Comparison of ENCODE assay signal across 24 cellular contexts in genomic region chr1:41370756-41371420, GRCh38. TPM values are rescaled to one million over a fixed set of nuclear protein-coding genes. Genes with fewer than 3 reads are reported as not detected.
DNase-seq lines count a peak whose midpoint lies in the region; ATAC-seq and TF ChIP-seq lines count a peak whose summit lies in the region.
"Had no signal": no experiment of that assay in that cellular context is flagged by ENCODE, and none has a peak within 500 bp of the region (broad histone marks: within the 10 kb centered on the region; RNA-seq: fewer than 3 reads in every experiment).

No MANE protein-coding gene starts in this region.

- no peaks in the 10 kb centered on the region for H3K9me3 Mint-ChIP-seq in CD8-positive, alpha-beta memory T cell
- no peaks in the 10 kb centered on the region for H3K9me3 Mint-ChIP-seq in endodermal cell
- H3K9me3 Mint-ChIP-seq in activated CD8-positive, alpha-beta memory T cell treated with anti-CD3 and anti-CD28 coated beads, Interleukin-2, amount 10 ng/mL, durations not matched to agents 7 days and 5 days (ENCODE audit: low read depth): no peaks in the 10 kb centered on the region
- H3K9me3 Mint-ChIP-seq: activated naive CD4-positive, alpha-beta T cell treated with anti-CD3 and anti-CD28 coated beads, Interleukin-2, amount 50 U/mL, for 72 hours; immature natural killer cell; T-helper 1 cell treated with Interleukin-12 subunit alpha and Interleukin-12 subunit beta and Interleukin-4 antibody, amounts not matched to agents 30 μg/mL and 1 μg/mL, for 36 hours had no signal

- ATAC-seq in GM21723 (IDR thresholded peaks at IDR 0.05; ENCODE audit: unreplicated experiment) (no peak), HG03175 (IDR thresholded peaks at IDR 0.05; ENCODE audit: unreplicated experiment) (no peak)
- ATAC-seq in activated CD8-positive, alpha-beta memory T cell treated with anti-CD3 and anti-CD28 coated beads, Interleukin-2, amount 10 ng/mL, durations not matched to agents 7 days and 5 days: no peak
- ATAC-seq: activated naive CD4-positive, alpha-beta T cell treated with anti-CD3 and anti-CD28 coated beads, Interleukin-2, amount 50 U/mL, for 72 hours had no signal

- no peak for TF ChIP-seq CTCF in endodermal cell (conservative IDR thresholded peaks at IDR 0.05)
- no peak for TF ChIP-seq CTCF in parathyroid adenoma (IDR thresholded peaks at IDR 0.05)
- no peak for TF ChIP-seq CTCF in tibial nerve (IDR thresholded peaks at IDR 0.05)

- H3K27me3 Mint-ChIP-seq in CD8-positive, alpha-beta memory T cell: peaks cover 28 to 71% of the 10 kb centered on the region in 2 donors
- H3K27me3 Mint-ChIP-seq in endodermal cell (ENCODE audit: insufficient read depth): peaks cover 56% of the 10 kb centered on the region
- peaks cover 45% of the 10 kb centered on the region for H3K27me3 Mint-ChIP-seq in activated CD8-positive, alpha-beta memory T cell treated with anti-CD3 and anti-CD28 coated beads, Interleukin-2, amount 10 ng/mL, durations not matched to agents 7 days and 5 days

- peaks cover 3 to 12% (median 4%) of the 10 kb centered on the region in 3 donors for H3K4me1 Mint-ChIP-seq in CD8-positive, alpha-beta memory T cell
- peaks cover 23% of the 10 kb centered on the region for H3K4me1 Mint-ChIP-seq in endodermal cell
- no peaks in the 10 kb centered on the region for H3K4me1 Mint-ChIP-seq in activated CD8-positive, alpha-beta memory T cell treated with anti-CD3 and anti-CD28 coated beads, Interleukin-2, amount 10 ng/mL, durations not matched to agents 7 days and 5 days

- H3K27ac Mint-ChIP-seq in CD8-positive, alpha-beta memory T cell: no peak overlapping the region
- no peak overlapping the region for H3K27ac Mint-ChIP-seq in endodermal cell
- no peak overlapping the region for H3K27ac Mint-ChIP-seq in activated CD8-positive, alpha-beta memory T cell treated with anti-CD3 and anti-CD28 coated beads, Interleukin-2, amount 10 ng/mL, durations not matched to agents 7 days and 5 days
- H3K27ac Mint-ChIP-seq: activated naive CD4-positive, alpha-beta T cell treated with anti-CD3 and anti-CD28 coated beads, Interleukin-2, amount 50 U/mL, for 72 hours; T-helper 1 cell treated with Interleukin-12 subunit alpha and Interleukin-12 subunit beta and Interleukin-4 antibody, amounts not matched to agents 30 μg/mL and 1 μg/mL, for 36 hours had no signal

- peak overlapping the region; percentile 54 for H3K4me2 ChIP-seq in parathyroid adenoma (ENCODE audit: low read length)

- no peak overlapping the region for H3K4me3 ChIP-seq in CD8-positive, alpha-beta memory T cell (ENCODE audit: low read length)
- no peak overlapping the region for H3K4me3 ChIP-seq in HUES48 (ENCODE audit: low read depth, low read length)
- no peak overlapping the region for H3K4me3 ChIP-seq in endodermal cell (ENCODE audit: low read length)
- no peak overlapping the region for H3K4me3 ChIP-seq in parathyroid adenoma (ENCODE audit: low read depth, low read length)
- no peak overlapping the region for H3K4me3 ChIP-seq in tibial nerve
- H3K4me3 ChIP-seq: heart right ventricle, left lung, spleen, transverse colon had no signal

- no peak overlapping the region for H3K9ac ChIP-seq in HUES48 (ENCODE audit: low read depth, low read length)
- no peak overlapping the region for H3K9ac ChIP-seq in endodermal cell (ENCODE audit: extremely low read depth, low read length, poor library complexity, severe bottlenecking)
- H3K9ac ChIP-seq in parathyroid adenoma: no peak overlapping the region

- peak overlapping the region; percentile 45 for H3K27ac ChIP-seq in CD8-positive, alpha-beta memory T cell (ENCODE audit: low read depth, low read length)
- H3K27ac ChIP-seq in HUES48 (ENCODE audit: low read depth, low read length): peak overlapping the region; percentile 8
- peak overlapping the region; percentile 67 for H3K27ac ChIP-seq in endodermal cell (ENCODE audit: low read depth, low read length)
- H3K27ac ChIP-seq in parathyroid adenoma: peak overlapping the region; percentile 69
- H3K27ac ChIP-seq in tibial nerve: no peak overlapping the region
- H3K27ac ChIP-seq: left lung, neutrophil, spleen, transverse colon had no signal

- CTCF ChIA-PET in CD8-positive, alpha-beta memory T cell (lab: Charles Lee): interaction anchor here (1.1 kb wide), 1 partner anchor 9 kb away, joined by 3 read pairs; the partner anchor contains the start of gene FOXO6
- CTCF ChIA-PET in activated CD8-positive, alpha-beta memory T cell treated with anti-CD3 and anti-CD28 coated beads, Interleukin-2, amount 10 ng/mL, durations not matched to agents 7 days and 5 days (lab: Charles Lee): interaction anchor here (1.0 to 1.5 kb wide), 2 partner anchors 10 to 11 kb away, joined by 3 read pairs; partner anchors contain the start of gene FOXO6

- WGBS in endodermal cell (ENCODE audit: insufficient coverage in 1 of 2, insufficient read length in 1 of 2), 2 experiments: 73 to 86% methylated on average over 2 to 5 of the region's 5 CpGs
- WGBS in tibial nerve, 2 donors: 81 to 84% methylated on average over 5 of the region's 5 CpGs

- no peak for DNase-seq in CD8-positive, alpha-beta memory T cell
- DNase-seq in endodermal cell: no peak
- no peak for DNase-seq in tibial nerve (ENCODE audit: low spot score in 2 of 2)
- no peak for DNase-seq in activated CD8-positive, alpha-beta memory T cell treated with anti-CD3 and anti-CD28 coated beads, Interleukin-2, amount 10 ng/mL, durations not matched to agents 7 days and 5 days
- DNase-seq: activated CD4-positive, alpha-beta T cell treated with anti-CD3 and anti-CD28 coated beads for 48 hours; aorta; central memory CD4-positive, alpha-beta T cell; dermis blood vessel endothelial cell; immature natural killer cell; left lung; NCI-H2227 treated with DMSO at 0.1 percent for 48 hours; SIG-M5; spleen; stimulated activated CD4-positive, alpha-beta T cell treated with anti-CD3 and anti-CD28 coated beads, Interleukin-4, amount 100 ng/mL, for 24 hours; stimulated activated naive CD4-positive, alpha-beta T cell treated with Interleukin-2 at 50 U/mL for 16 hours; transverse colon had no signal

- POLR2A ChIA-PET in CD8-positive, alpha-beta memory T cell (lab: Charles Lee): no interaction called here

- no peak for TF ChIP-seq POLR2A in tibial nerve (IDR thresholded peaks at IDR 0.05)

- TF ChIP-seq EP300 in tibial nerve (IDR thresholded peaks at IDR 0.05): no peak

- H3K27me3 ChIP-seq in CD8-positive, alpha-beta memory T cell (ENCODE audit: insufficient read depth, low read length, poor library complexity, severe bottlenecking): peaks cover 12% of the 10 kb centered on the region
- H3K27me3 ChIP-seq in HUES48 (ENCODE audit: control insufficient read depth, insufficient read depth, low read length) (peaks cover 33% of the 10 kb centered on the region), endodermal cell (ENCODE audit: control insufficient read depth, insufficient read depth, low read length, poor library complexity, severe bottlenecking) (peaks cover 35% of the 10 kb centered on the region), parathyroid adenoma (ENCODE audit: control insufficient read depth, insufficient read depth, low read length) (no peaks in the 10 kb centered on the region), tibial nerve (peaks cover 0 to 12% of the 10 kb centered on the region in 2 donors)

- H3K36me3 Mint-ChIP-seq in CD8-positive, alpha-beta memory T cell: no peaks in the 10 kb centered on the region
- H3K36me3 Mint-ChIP-seq in endodermal cell (ENCODE audit: low read depth): no peaks in the 10 kb centered on the region
- H3K36me3 Mint-ChIP-seq in activated CD8-positive, alpha-beta memory T cell treated with anti-CD3 and anti-CD28 coated beads, Interleukin-2, amount 10 ng/mL, durations not matched to agents 7 days and 5 days: no peaks in the 10 kb centered on the region
- H3K36me3 Mint-ChIP-seq: activated naive CD4-positive, alpha-beta T cell treated with anti-CD3 and anti-CD28 coated beads, Interleukin-2, amount 50 U/mL, for 72 hours had no signal

- peak overlapping the region; percentile 17 for H2AFZ ChIP-seq in parathyroid adenoma

- peaks cover 8% of the 10 kb centered on the region for H3K4me1 ChIP-seq in CD8-positive, alpha-beta memory T cell (ENCODE audit: insufficient read depth, low read length)
- peaks cover 41% of the 10 kb centered on the region for H3K4me1 ChIP-seq in HUES48 (ENCODE audit: control insufficient read depth, insufficient read depth, low read length)
- peaks cover 6% of the 10 kb centered on the region for H3K4me1 ChIP-seq in endodermal cell (ENCODE audit: control insufficient read depth, insufficient read depth, low read length)
- peaks cover 22% of the 10 kb centered on the region for H3K4me1 ChIP-seq in parathyroid adenoma
- H3K4me1 ChIP-seq in tibial nerve: peaks cover 0 to 37% (median 17%) of the 10 kb centered on the region in 4 donors

- no peaks in the 10 kb centered on the region for H3K79me2 ChIP-seq in parathyroid adenoma

- H3K4me3 Mint-ChIP-seq in CD8-positive, alpha-beta memory T cell: no peak overlapping the region
- no peak overlapping the region for H3K4me3 Mint-ChIP-seq in endodermal cell
- H3K4me3 Mint-ChIP-seq in activated CD8-positive, alpha-beta memory T cell treated with anti-CD3 and anti-CD28 coated beads, Interleukin-2, amount 10 ng/mL, durations not matched to agents 7 days and 5 days: no peak overlapping the region
- H3K4me3 Mint-ChIP-seq: immature natural killer cell; T-helper 1 cell treated with Interleukin-12 subunit alpha and Interleukin-12 subunit beta and Interleukin-4 antibody, amounts not matched to agents 30 μg/mL and 1 μg/mL, for 36 hours had no signal

- H3K9me3 ChIP-seq in CD8-positive, alpha-beta memory T cell (ENCODE audit: low read length): no peaks in the 10 kb centered on the region
- no peaks in the 10 kb centered on the region for H3K9me3 ChIP-seq in HUES48 (ENCODE audit: control insufficient read depth, insufficient read depth, low read length)
- H3K9me3 ChIP-seq in endodermal cell (ENCODE audit: control insufficient read depth, low read length): no peaks in the 10 kb centered on the region
- H3K9me3 ChIP-seq in parathyroid adenoma (ENCODE audit: control insufficient read depth, low read length): no peaks in the 10 kb centered on the region
- H3K9me3 ChIP-seq in tibial nerve: no peaks in the 10 kb centered on the region
- H3K9me3 ChIP-seq: heart right ventricle, left lung, neutrophil, spleen, transverse colon had no signal

- H3K36me3 ChIP-seq in CD8-positive, alpha-beta memory T cell (ENCODE audit: insufficient read depth, low read length): no peaks in the 10 kb centered on the region
- H3K36me3 ChIP-seq in HUES48 (ENCODE audit: control insufficient read depth, insufficient read depth, low read length) (no peaks in the 10 kb centered on the region), endodermal cell (ENCODE audit: control insufficient read depth, insufficient read depth, low read length) (no peaks in the 10 kb centered on the region), parathyroid adenoma (ENCODE audit: control insufficient read depth, insufficient read depth, low read length) (no peaks in the 10 kb centered on the region), tibial nerve (no peaks in the 10 kb centered on the region)
- H3K36me3 ChIP-seq: heart right ventricle, left lung, neutrophil, spleen, transverse colon had no signal

RNA-seq across cellular contexts. Expression of gene FOXO6, which starts 9.7 kb away (rescaled TPM):
- total RNA-seq in CD8-positive, alpha-beta memory T cell: under 1 TPM in 1 of 2 experiments, not detected in 1; 0.11 TPM
- polyA plus RNA-seq in CD8-positive, alpha-beta memory T cell: not detected
- 1 to 10 TPM; 1.7 to 1.8 TPM for total RNA-seq in endodermal cell
- 2.9 TPM for polyA plus RNA-seq in endodermal cell (2013, experiment 1 of 2)
- 2.8 TPM for polyA plus RNA-seq in endodermal cell (2013, experiment 2 of 2)
- 1 to 10 TPM in 2 of 4 donors, under 1 TPM in 2; 0.44 to 4.4 (median 1.7) TPM for total RNA-seq in tibial nerve
- not detected for total RNA-seq in activated CD8-positive, alpha-beta memory T cell treated with anti-CD3 and anti-CD28 coated beads, Interleukin-2, amount 10 ng/mL, durations not matched to agents 7 days and 5 days
- total RNA-seq: dermis blood vessel endothelial cell had no signal
- polyA plus RNA-seq: immature natural killer cell had no signal

Comparison
In these comparisons a context has a peak if more than half of its experiments do, and no peak if none do; other contexts are left out.
1. H3K27ac ChIP-seq: peak in CD8-positive, alpha-beta memory T cell (single experiment), HUES48 (single experiment), endodermal cell (single experiment) and parathyroid adenoma (single experiment); none in tibial nerve (0 of 4).